In genomic region chr16:8795818-8796217, GRCh38 we compare ENCODE assay signal across 12 cellular contexts. TPM values are rescaled to one million over a fixed set of nuclear protein-coding genes. Genes with fewer than 3 reads are reported as not detected.
DNase-seq lines count a peak whose midpoint lies in the region; ATAC-seq, FAIRE-seq and TF ChIP-seq lines count a peak whose summit lies in the region.
"Had no signal": no experiment of that assay in that cellular context is flagged by ENCODE, and none has a peak within 500 bp of the region (broad histone marks: within the 10 kb centered on the region; RNA-seq: fewer than 3 reads in every experiment).

No MANE protein-coding gene starts in this region.

- no peaks in the 10 kb centered on the region for H3F3A ChIP-seq in MM.1S (ENCODE audit: insufficient read depth, low read length)

- H3K27me3 ChIP-seq in MM.1S (replicated peaks; ENCODE audit: insufficient read depth, low read length) = no peaks in the 10 kb centered on the region
- no peaks in the 10 kb centered on the region for H3K27me3 ChIP-seq in K562 (ENCODE audit: control insufficient read depth in 2 of 2, insufficient read depth in 2 of 2, low read length in 2 of 2)
- no peaks in the 10 kb centered on the region for H3K27me3 ChIP-seq in mesendoderm (ENCODE audit: insufficient read depth, low read length, poor library complexity)
- H3K27me3 ChIP-seq: cardiac muscle cell had no signal

- H3K27ac Mint-ChIP-seq in progenitor cell of endocrine pancreas = no peak overlapping the region
- no peak overlapping the region for H3K27ac Mint-ChIP-seq in osteocyte (ENCODE audit: unreplicated experiment)

- H3K36me3 ChIP-seq in MM.1S (replicated peaks; ENCODE audit: insufficient read depth, low read length) (no peaks in the 10 kb centered on the region), K562 (ENCODE audit: control insufficient read depth, insufficient read depth, low read length) (peaks cover 42% of the 10 kb centered on the region), mesendoderm (ENCODE audit: control insufficient read depth, insufficient read depth, low read length) (no peaks in the 10 kb centered on the region)
- H3K36me3 ChIP-seq: cardiac muscle cell, thoracic aorta had no signal

- 90% methylated on average over 10 of the region's 10 CpGs for WGBS in K562 (ENCODE audit: insufficient coverage, low coverage, missing lambda C conversion rate)
- no CpG with 5 or more reads among the region's 10 CpGs for WGBS in mesendoderm (ENCODE audit: extremely low coverage, insufficient coverage, low lambda C conversion rate)

- H3K27ac ChIP-seq in MM.1S (ENCODE audit: low read length) = no peak overlapping the region
- H3K27ac ChIP-seq in K562 (ENCODE audit: extremely low read depth, low read depth, low read length) = no peak overlapping the region
- no peak overlapping the region for H3K27ac ChIP-seq in mesendoderm (ENCODE audit: low read depth, low read length)
- H3K27ac ChIP-seq: cardiac muscle cell, thoracic aorta had no signal

- H3K56ac ChIP-seq in mesendoderm (ENCODE audit: low read length) = no peak overlapping the region

- H3K23ac ChIP-seq in mesendoderm (ENCODE audit: low read length) = no peak overlapping the region

- H3K27me3 Mint-ChIP-seq in activated T-cell treated with anti-CD3 and anti-CD28 coated beads, Interleukin-2, amount 50 U/mL, for 4 hours (ENCODE audit: low read depth) = no peaks in the 10 kb centered on the region
- H3K27me3 Mint-ChIP-seq in progenitor cell of endocrine pancreas (no peaks in the 10 kb centered on the region), osteocyte (ENCODE audit: unreplicated experiment) (no peaks in the 10 kb centered on the region)
- H3K27me3 Mint-ChIP-seq: effector memory CD8-positive, alpha-beta T cell had no signal

- no peak overlapping the region for H4K8ac ChIP-seq in mesendoderm (ENCODE audit: low read depth, low read length)

- H3K9ac ChIP-seq in MM.1S (ENCODE audit: low read length) (no peak overlapping the region), K562 (ENCODE audit: insufficient read depth in 1 of 2, low read depth in 2 of 2, low read length in 2 of 2) (peak overlapping the region in 1 of 2 experiments; percentile 76; a peak in 2 of 4 replicates), mesendoderm (ENCODE audit: low read length) (no peak overlapping the region)

- CTCF ChIA-PET in K562 (lab: Yijun Ruan, JAX; ENCODE audit: low intra/inter-chr PET ratio) = no interaction called here

- H3K9me2 ChIP-seq in MM.1S (replicated peaks; ENCODE audit: insufficient read depth, low read length) = no peaks in the 10 kb centered on the region

- DNase-seq in activated T-cell treated with anti-CD3 and anti-CD28 coated beads, Interleukin-2, amount 50 U/mL, for 4 hours = no peak
- DNase-seq in activated T-cell treated with anti-CD3 and anti-CD28 coated beads, Interleukin-2, amount 50 U/mL, for 48 hours = no peak
- DNase-seq in MM.1S = no peak
- DNase-seq in K562 (ENCODE audit: extremely low read depth in 1 of 4, low spot score in 3 of 4) = no peak
- DNase-seq in progenitor cell of endocrine pancreas (ENCODE audit: low spot score, unreplicated experiment) = no peak
- no peak for DNase-seq in osteocyte (ENCODE audit: extremely low spot score, unreplicated experiment)
- no peak for DNase-seq in NCI-H2029 treated with DMSO at 0.1 percent for 48 hours (lab: John Stamatoyannopoulos, UW)
- no peak for DNase-seq in mesendoderm
- DNase-seq: effector memory CD8-positive, alpha-beta T cell; NCI-H2029 had no signal

- intact Hi-C loops in K562 (cut with micrococcal nuclease) = loop anchor here (5.0 kb wide), 2 partner anchors 86 to 139 kb away; partner anchors contain the start of gene LITAFD

- TF ChIP-seq CTCF in MM.1S (IDR thresholded peaks at IDR 0.05; ENCODE audit: low read length) (no peak), K562 (IDR thresholded peaks at IDR 0.05 in 2 of 3, conservative IDR thresholded peaks at IDR 0.05 in 1 of 3; ENCODE audit: insufficient read depth in 2 of 3, low read depth in 1 of 3, low read length in 3 of 3) (no peak), progenitor cell of endocrine pancreas (IDR thresholded peaks at IDR 0.05; ENCODE audit: unreplicated experiment) (no peak), osteocyte (IDR thresholded peaks at IDR 0.05) (no peak)

- peaks cover 8% of the 10 kb centered on the region for H3K36me3 Mint-ChIP-seq in activated T-cell treated with anti-CD3 and anti-CD28 coated beads, Interleukin-2, amount 50 U/mL, for 4 hours (ENCODE audit: insufficient read depth)
- H3K36me3 Mint-ChIP-seq in progenitor cell of endocrine pancreas (ENCODE audit: insufficient read depth) (no peaks in the 10 kb centered on the region), osteocyte (ENCODE audit: unreplicated experiment) (no peaks in the 10 kb centered on the region)

- H3K4me3 Mint-ChIP-seq in activated T-cell treated with anti-CD3 and anti-CD28 coated beads, Interleukin-2, amount 50 U/mL, for 4 hours = peak overlapping the region; percentile 96
- peak overlapping the region; percentile 94 for H3K4me3 Mint-ChIP-seq in progenitor cell of endocrine pancreas (ENCODE audit: low read depth)
- no peak overlapping the region for H3K4me3 Mint-ChIP-seq in osteocyte (ENCODE audit: unreplicated experiment)

- H3K18ac ChIP-seq in mesendoderm (ENCODE audit: low read length) = no peak overlapping the region

- H3K4me2 ChIP-seq in MM.1S (ENCODE audit: low read depth, low read length) (peak overlapping the region; percentile 61; the same call in 1 of the 2 replicates), K562 (ENCODE audit: insufficient read depth, low read length) (no peak overlapping the region; the same call in 1 of the 2 replicates), mesendoderm (ENCODE audit: low read length) (no peak overlapping the region)

- no peak for ATAC-seq in activated T-cell treated with anti-CD3 and anti-CD28 coated beads, Interleukin-2, amount 50 U/mL, for 4 hours
- ATAC-seq in K562 = no peak
- ATAC-seq: effector memory CD8-positive, alpha-beta T cell had no signal

- no peaks in the 10 kb centered on the region for H3K9me3 Mint-ChIP-seq in activated T-cell treated with anti-CD3 and anti-CD28 coated beads, Interleukin-2, amount 50 U/mL, for 4 hours
- no peaks in the 10 kb centered on the region for H3K9me3 Mint-ChIP-seq in progenitor cell of endocrine pancreas (ENCODE audit: low read depth)
- no peaks in the 10 kb centered on the region for H3K9me3 Mint-ChIP-seq in osteocyte (ENCODE audit: unreplicated experiment)
- H3K9me3 Mint-ChIP-seq: effector memory CD8-positive, alpha-beta T cell had no signal

- H2AK5ac ChIP-seq in mesendoderm (ENCODE audit: low read length) = no peak overlapping the region

- H2AFZ ChIP-seq in MM.1S (ENCODE audit: low read length) (no peak overlapping the region), K562 (ENCODE audit: low read depth, low read length) (no peak overlapping the region)

- BruUV-seq in K562 (replicated peaks; lab: Mats Ljungman, UMichigan) = no TSS peak

- H3K4me3 ChIP-seq in MM.1S (ENCODE audit: low read length) = no peak overlapping the region
- no peak overlapping the region for H3K4me3 ChIP-seq in K562
- no peak overlapping the region for H3K4me3 ChIP-seq in mesendoderm (ENCODE audit: low read length)
- H3K4me3 ChIP-seq: thoracic aorta had no signal

- FAIRE-seq in K562 (lab: Jason Lieb, UNC) = no peak

- no peak for TF ChIP-seq EP300 in K562 (IDR thresholded peaks at IDR 0.05; ENCODE audit: low read length)

- peaks cover 12% of the 10 kb centered on the region for H3K79me1 ChIP-seq in mesendoderm (ENCODE audit: low read length)

- no peak overlapping the region for H3K4ac ChIP-seq in mesendoderm (ENCODE audit: low read depth, low read length)

- POLR2A ChIA-PET in K562 (lab: Yijun Ruan, JAX) = interaction anchor here (1.6 kb wide), 1 partner anchor 8 kb away, joined by 4 read pairs; no protein-coding TSS in a partner anchor

- H4K5ac ChIP-seq in mesendoderm (ENCODE audit: low read length) = no peak overlapping the region

- H2BK120ac ChIP-seq in mesendoderm (ENCODE audit: low read depth, low read length) = no peak overlapping the region

- no peak overlapping the region for H2BK5ac ChIP-seq in mesendoderm (ENCODE audit: low read length)

- no peak for TF ChIP-seq POLR2A in K562 (conservative IDR thresholded peaks at IDR 0.05)

- no peak overlapping the region for H2BK15ac ChIP-seq in mesendoderm (replicated peaks; ENCODE audit: low read depth)

- H3K9me1 ChIP-seq in K562 (ENCODE audit: control insufficient read depth, insufficient read depth, low read length) = no peaks in the 10 kb centered on the region

- H3K79me2 ChIP-seq in MM.1S (ENCODE audit: low read length) = peaks cover 61% of the 10 kb centered on the region
- H3K79me2 ChIP-seq in K562 (ENCODE audit: control insufficient read depth, insufficient read depth, low read length) = peaks cover 54% of the 10 kb centered on the region
- peaks cover 36% of the 10 kb centered on the region for H3K79me2 ChIP-seq in mesendoderm (ENCODE audit: control insufficient read depth, insufficient read depth, low read length)

- H3K9me3 ChIP-seq in MM.1S (replicated peaks; ENCODE audit: insufficient read depth, low read length) (no peaks in the 10 kb centered on the region), K562 (replicated peaks; ENCODE audit: control insufficient read depth, insufficient read depth, low read depth, low read length) (no peaks in the 10 kb centered on the region)
- H3K9me3 ChIP-seq: thoracic aorta had no signal

- peaks cover 33% of the 10 kb centered on the region for H3K4me1 Mint-ChIP-seq in activated T-cell treated with anti-CD3 and anti-CD28 coated beads, Interleukin-2, amount 50 U/mL, for 4 hours (ENCODE audit: low read depth)
- peaks cover 12% of the 10 kb centered on the region for H3K4me1 Mint-ChIP-seq in progenitor cell of endocrine pancreas (ENCODE audit: low read depth)
- H3K4me1 Mint-ChIP-seq in osteocyte (ENCODE audit: unreplicated experiment) = peaks cover 25% of the 10 kb centered on the region

- H4K20me1 ChIP-seq in MM.1S (ENCODE audit: insufficient read depth, low read length) (peaks cover 5% of the 10 kb centered on the region; the same call in 1 of the 2 replicates), K562 (replicated peaks; ENCODE audit: control insufficient read depth, insufficient read depth, low read length) (0 out of 2 replicates have a peak, but pooled peaks cover 5% of the 10 kb centered on the region)

- H3K4me1 ChIP-seq in MM.1S (ENCODE audit: low read length) (peaks cover 15% of the 10 kb centered on the region), K562 (replicated peaks in 1 of 2; ENCODE audit: control insufficient read depth in 2 of 2, insufficient read depth in 2 of 2, low read length in 2 of 2) (peaks cover 12 to 13% of the 10 kb centered on the region in 2 experiments; a peak in 4 of 5 replicates), mesendoderm (ENCODE audit: control insufficient read depth, low read depth, low read length) (peaks cover 1% of the 10 kb centered on the region)

- in situ Hi-C loops in K562 (cut with MboI) = no loop called here

- no peak for TF ChIP-seq RAD21 in K562 (CRISPR knock-in tag; conservative IDR thresholded peaks at IDR 0.05 in 1 of 2, IDR thresholded peaks at IDR 0.05 in 1 of 2)

RNA-seq across cellular contexts. Expression of gene TMEM186, which starts 1.6 kb away (rescaled TPM):
- 10 to 100 TPM; 13.2 to 14.5 (median 13.9) TPM for total RNA-seq in activated T-cell treated with anti-CD3 and anti-CD28 coated beads, Interleukin-2, amount 50 U/mL, for 4 hours
- 12.4 and 19.3 TPM in 2 replicates for total RNA-seq in K562 (2011; cell fraction: chromatin; rRNA removed; ENCODE audit: low replicate concordance)
- 17.0 and 19.2 TPM in 2 replicates for total RNA-seq in K562 (2011; cell fraction: nucleolus; rRNA removed)
- 21.9 and 24.2 TPM in 2 replicates for total RNA-seq in K562 (2011; cell fraction: nucleoplasm; rRNA removed)
- total RNA-seq in K562 (2014; rRNA removed) = 10.1 and 11.2 TPM in 2 replicates
- total RNA-seq in K562 (2014; rRNA removed; fragmentation: Illumina TruSeq; extraction: Trizol) = 13.1 and 15.4 TPM in 2 replicates
- 10.1 and 11.0 TPM in 2 replicates for total RNA-seq in K562 (2015; rRNA removed; fragmentation: Illumina TruSeq; extraction: Trizol)
- total RNA-seq in K562 (2021) = 17.8 TPM in 2 replicates
- polyA plus RNA-seq in K562 (2011; rRNA removed) = 14.9 and 16.4 TPM in 2 replicates
- polyA plus RNA-seq in K562 (2011; cell fraction: cytosol; rRNA removed) = 15.7 and 17.1 TPM in 2 replicates
- polyA plus RNA-seq in K562 (2011; cell fraction: nucleus; rRNA removed) = 14.9 and 17.5 TPM in 2 replicates
- polyA plus RNA-seq in K562 (2012) = 15.0 and 20.4 TPM in 2 replicates
- polyA plus RNA-seq in K562 (2014; fragmentation: Illumina TruSeq; extraction: Trizol) = 16.2 and 19.7 TPM in 2 replicates
- polyA plus RNA-seq in K562 (2014; fragmentation: Nextera tagmentation; extraction: Ambion mirVana) = 10 to 100 TPM; 27.3 to 33.4 TPM
- 17.3 and 18.5 TPM in 2 replicates for polyA plus RNA-seq in K562 (2014; rRNA removed)
- 12.7 and 13.4 TPM in 2 replicates for polyA minus RNA-seq in K562 (2011; rRNA and poly(A)+ RNA removed)
- 4.6 and 4.8 TPM in 2 replicates for polyA minus RNA-seq in K562 (2011; cell fraction: cytosol; rRNA and poly(A)+ RNA removed)
- 4.3 and 8.0 TPM in 2 replicates for polyA minus RNA-seq in K562 (2011; cell fraction: nucleus; rRNA and poly(A)+ RNA removed)
- 10.8 and 11.1 TPM in 2 replicates for total RNA-seq in progenitor cell of endocrine pancreas
- total RNA-seq in osteocyte = 11.9 and 12.1 TPM in 2 replicates
- polyA plus RNA-seq in mesendoderm (2013, experiment 1 of 2) = 5.5 TPM
- 6.0 TPM for polyA plus RNA-seq in mesendoderm (2013, experiment 2 of 2)

RNA-seq across cellular contexts. Expression of gene PMM2, which starts 1.8 kb away (rescaled TPM):
- 10 to 100 TPM; 85.4 to 95.5 (median 89.6) TPM for total RNA-seq in activated T-cell treated with anti-CD3 and anti-CD28 coated beads, Interleukin-2, amount 50 U/mL, for 4 hours
- total RNA-seq in K562 (2011; cell fraction: chromatin; rRNA removed; ENCODE audit: low replicate concordance) = 104 and 130 TPM in 2 replicates
- 64.9 and 66.9 TPM in 2 replicates for total RNA-seq in K562 (2011; cell fraction: nucleolus; rRNA removed)
- total RNA-seq in K562 (2011; cell fraction: nucleoplasm; rRNA removed) = 106 and 149 TPM in 2 replicates
- total RNA-seq in K562 (2014; rRNA removed) (17.8 and 30.4 TPM in 2 replicates), K562 (2014; rRNA removed; fragmentation: Illumina TruSeq; extraction: Trizol) (29.8 and 33.9 TPM in 2 replicates), K562 (2015; rRNA removed; fragmentation: Illumina TruSeq; extraction: Trizol) (37.6 and 42.7 TPM in 2 replicates), K562 (2021) (28.9 and 32.0 TPM in 2 replicates), progenitor cell of endocrine pancreas (26.5 and 30.3 TPM in 2 replicates), osteocyte (42.9 and 45.3 TPM in 2 replicates)
- polyA plus RNA-seq in K562 (2011; rRNA removed) (16.3 and 21.1 TPM in 2 replicates), K562 (2014; fragmentation: Illumina TruSeq; extraction: Trizol) (27.2 and 34.0 TPM in 2 replicates), K562 (2014; fragmentation: Nextera tagmentation; extraction: Ambion mirVana) (1 to 10 TPM; 5.6 to 7.8 TPM), K562 (2014; rRNA removed) (25.9 and 27.1 TPM in 2 replicates)
- 11.9 and 14.4 TPM in 2 replicates for polyA plus RNA-seq in K562 (2011; cell fraction: cytosol; rRNA removed)
- polyA plus RNA-seq in K562 (2011; cell fraction: nucleus; rRNA removed) = 24.1 and 29.4 TPM in 2 replicates
- 20.8 and 23.0 TPM in 2 replicates for polyA plus RNA-seq in K562 (2012)
- 18.4 and 27.8 TPM in 2 replicates for polyA minus RNA-seq in K562 (2011; rRNA and poly(A)+ RNA removed)
- polyA minus RNA-seq in K562 (2011; cell fraction: cytosol; rRNA and poly(A)+ RNA removed) = 10.2 and 16.6 TPM in 2 replicates
- 22.2 and 42.1 TPM in 2 replicates for polyA minus RNA-seq in K562 (2011; cell fraction: nucleus; rRNA and poly(A)+ RNA removed)
- 59.3 TPM for polyA plus RNA-seq in mesendoderm (2013, experiment 1 of 2)
- 57.4 TPM for polyA plus RNA-seq in mesendoderm (2013, experiment 2 of 2)
